Comparison of ENCODE assay signal across 28 cellular contexts in the genomic region with DNA sequence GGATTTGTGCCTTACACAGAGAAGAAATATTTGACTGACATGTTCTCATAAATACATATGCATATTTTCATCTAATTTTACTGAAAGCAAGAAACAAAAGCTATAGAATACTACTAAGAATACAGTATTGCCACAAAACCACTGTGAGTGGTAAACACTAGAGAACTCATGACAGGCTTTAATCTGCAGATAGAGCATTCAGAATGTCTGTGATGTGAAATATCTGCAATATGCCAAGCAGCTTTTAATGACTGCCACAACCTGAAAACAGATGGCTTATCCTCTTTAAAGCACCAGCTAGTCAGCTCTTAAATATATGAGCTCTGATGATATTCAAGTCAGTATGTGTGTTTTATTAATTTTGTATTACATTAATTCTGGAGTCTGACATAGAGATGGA. TPM values are rescaled to one million over a fixed set of nuclear protein-coding genes. Genes with fewer than 3 reads are reported as not detected.
DNase-seq lines count a peak whose midpoint lies in the region; ATAC-seq lines count a peak whose summit lies in the region.
"Had no signal": no experiment of that assay in that cellular context is flagged by ENCODE, and none has a peak within 500 bp of the region (broad histone marks: within the 10 kb centered on the region; RNA-seq: fewer than 3 reads in every experiment).

No MANE protein-coding gene starts in this region.

- no peak for ATAC-seq in activated naive CD8-positive, alpha-beta T cell treated with anti-CD3 and anti-CD28 coated beads, Interleukin-2, amount 10 ng/mL, durations not matched to agents 7 days and 5 days (ENCODE audit: low read depth)
- no peak for ATAC-seq in activated naive CD8-positive, alpha-beta T cell treated with anti-CD3 and anti-CD28 coated beads, Interleukin-2, amount 50 U/mL, for 24 hours
- ATAC-seq in HG02870 (IDR thresholded peaks at IDR 0.05; ENCODE audit: unreplicated experiment) (no peak), GM18868 (IDR thresholded peaks at IDR 0.05; ENCODE audit: unreplicated experiment) (no peak)
- ATAC-seq: activated CD4-positive, alpha-beta T cell treated with anti-CD3 and anti-CD28 coated beads for 36 hours; body of pancreas; HCT116; left colon had no signal

- H3K4me1 Mint-ChIP-seq in activated naive CD8-positive, alpha-beta T cell treated with anti-CD3 and anti-CD28 coated beads, Interleukin-2, amount 10 ng/mL, durations not matched to agents 7 days and 5 days = peaks cover 60% of the 10 kb centered on the region
- H3K4me1 Mint-ChIP-seq in activated naive CD8-positive, alpha-beta T cell treated with anti-CD3 and anti-CD28 coated beads, Interleukin-2, amount 50 U/mL, for 24 hours = peaks cover 62% of the 10 kb centered on the region
- peaks cover 63 to 73% of the 10 kb centered on the region in 2 donors for H3K4me1 Mint-ChIP-seq in immature natural killer cell

- H3K27ac Mint-ChIP-seq in activated naive CD8-positive, alpha-beta T cell treated with anti-CD3 and anti-CD28 coated beads, Interleukin-2, amount 10 ng/mL, durations not matched to agents 7 days and 5 days = peak overlapping the region; percentile 82
- H3K27ac Mint-ChIP-seq in activated naive CD8-positive, alpha-beta T cell treated with anti-CD3 and anti-CD28 coated beads, Interleukin-2, amount 50 U/mL, for 24 hours = no peak overlapping the region
- peak overlapping the region; percentile 71 to 90 (median 82) for H3K27ac Mint-ChIP-seq in immature natural killer cell
- H3K27ac Mint-ChIP-seq: activated CD4-positive, alpha-beta T cell treated with anti-CD3 and anti-CD28 coated beads for 36 hours had no signal

- no peaks in the 10 kb centered on the region for H3K27me3 Mint-ChIP-seq in activated naive CD8-positive, alpha-beta T cell treated with anti-CD3 and anti-CD28 coated beads, Interleukin-2, amount 10 ng/mL, durations not matched to agents 7 days and 5 days
- no peaks in the 10 kb centered on the region for H3K27me3 Mint-ChIP-seq in activated naive CD8-positive, alpha-beta T cell treated with anti-CD3 and anti-CD28 coated beads, Interleukin-2, amount 50 U/mL, for 24 hours
- peaks cover 0 to 3% (median 2%) of the 10 kb centered on the region in 3 donors for H3K27me3 Mint-ChIP-seq in immature natural killer cell (ENCODE audit: low read depth in 3 of 3)
- H3K27me3 Mint-ChIP-seq: activated CD4-positive, alpha-beta T cell treated with anti-CD3 and anti-CD28 coated beads for 36 hours had no signal

- H3K4me3 Mint-ChIP-seq in activated naive CD8-positive, alpha-beta T cell treated with anti-CD3 and anti-CD28 coated beads, Interleukin-2, amount 10 ng/mL, durations not matched to agents 7 days and 5 days = peak overlapping the region; percentile 64
- no peak overlapping the region for H3K4me3 Mint-ChIP-seq in activated naive CD8-positive, alpha-beta T cell treated with anti-CD3 and anti-CD28 coated beads, Interleukin-2, amount 50 U/mL, for 24 hours
- H3K4me3 Mint-ChIP-seq in immature natural killer cell = peak overlapping the region in 4 of 5 donors; percentile 7 to 74 (median 60)
- H3K4me3 Mint-ChIP-seq: activated CD4-positive, alpha-beta T cell treated with anti-CD3 and anti-CD28 coated beads for 36 hours had no signal

- H3K36me3 Mint-ChIP-seq in activated naive CD8-positive, alpha-beta T cell treated with anti-CD3 and anti-CD28 coated beads, Interleukin-2, amount 10 ng/mL, durations not matched to agents 7 days and 5 days = peaks cover 1% of the 10 kb centered on the region
- H3K36me3 Mint-ChIP-seq in activated naive CD8-positive, alpha-beta T cell treated with anti-CD3 and anti-CD28 coated beads, Interleukin-2, amount 50 U/mL, for 24 hours (ENCODE audit: low read depth) = peaks cover 3% of the 10 kb centered on the region
- no peaks in the 10 kb centered on the region for H3K36me3 Mint-ChIP-seq in immature natural killer cell

- no peaks in the 10 kb centered on the region for H3K9me3 Mint-ChIP-seq in activated naive CD8-positive, alpha-beta T cell treated with anti-CD3 and anti-CD28 coated beads, Interleukin-2, amount 10 ng/mL, durations not matched to agents 7 days and 5 days
- no peaks in the 10 kb centered on the region for H3K9me3 Mint-ChIP-seq in activated naive CD8-positive, alpha-beta T cell treated with anti-CD3 and anti-CD28 coated beads, Interleukin-2, amount 50 U/mL, for 24 hours
- peaks cover 0 to 1% (median 0%) of the 10 kb centered on the region in 6 donors for H3K9me3 Mint-ChIP-seq in immature natural killer cell

- POLR2A ChIA-PET in activated naive CD8-positive, alpha-beta T cell treated with anti-CD3 and anti-CD28 coated beads, Interleukin-2, amount 10 ng/mL, durations not matched to agents 7 days and 5 days (lab: Charles Lee) = interaction anchor here (0.7 to 6.7 kb wide), 7 partner anchors 15 to 68 kb away, joined by 3 to 72 read pairs (median 6); a partner anchor contains a TSS

- no peak for DNase-seq in activated naive CD8-positive, alpha-beta T cell treated with anti-CD3 and anti-CD28 coated beads, Interleukin-2, amount 10 ng/mL, durations not matched to agents 7 days and 5 days
- DNase-seq in activated naive CD8-positive, alpha-beta T cell treated with anti-CD3 and anti-CD28 coated beads, Interleukin-2, amount 50 U/mL, for 24 hours = no peak
- DNase-seq in NCI-H82 (lab: John Stamatoyannopoulos, UW) = peak; percentile 63
- peak in 1 of 3 donors; percentile 8 for DNase-seq in immature natural killer cell
- no peak for DNase-seq in MV-4-11 (lab: John Stamatoyannopoulos, UW)
- no peak for DNase-seq in islet precursor cell
- DNase-seq: activated CD4-positive, alpha-beta T cell treated with anti-CD3 and anti-CD28 coated beads for 36 hours; body of pancreas; head of caudate nucleus; left colon; mesendoderm; NCI-H1417 treated with DMSO at 0.1 percent for 48 hours; SJCRH30; stimulated activated CD4-positive, alpha-beta T cell treated with anti-CD3 and anti-CD28 coated beads, Interleukin-4, amount 100 ng/mL, for 4 hours; stimulated activated naive CD4-positive, alpha-beta T cell had no signal

RNA-seq across cellular contexts. Expression of a gene that starts 3.4 kb away (rescaled TPM):
- 10 to 100 TPM; 18.1 to 20.7 TPM for total RNA-seq in activated naive CD8-positive, alpha-beta T cell treated with anti-CD3 and anti-CD28 coated beads, Interleukin-2, amount 10 ng/mL, durations not matched to agents 7 days and 5 days
- polyA plus RNA-seq in immature natural killer cell = 10 to 100 TPM in 1 of 3 donors, 1 to 10 TPM in 2; 6.1 to 11.2 (median 7.0) TPM

RNA-seq across cellular contexts. Expression of a gene that starts 21.6 kb away (rescaled TPM):
- not detected for total RNA-seq in activated naive CD8-positive, alpha-beta T cell treated with anti-CD3 and anti-CD28 coated beads, Interleukin-2, amount 10 ng/mL, durations not matched to agents 7 days and 5 days
- not detected for polyA plus RNA-seq in immature natural killer cell
- total RNA-seq: activated CD4-positive, alpha-beta T cell treated with anti-CD3 and anti-CD28 coated beads for 36 hours; body of pancreas; chondrocyte; epithelial cell of proximal tubule; fibroblast of villous mesenchyme; left colon; myocyte; NCI-H460; osteocyte; right atrium auricular region; SJCRH30; temporal lobe; vagina had no signal
- polyA plus RNA-seq: AG04450 had no signal

RNA-seq across cellular contexts. Expression of a gene that starts 34.8 kb away (rescaled TPM):
- not detected for total RNA-seq in activated naive CD8-positive, alpha-beta T cell treated with anti-CD3 and anti-CD28 coated beads, Interleukin-2, amount 10 ng/mL, durations not matched to agents 7 days and 5 days
- polyA plus RNA-seq in immature natural killer cell = not detected
- total RNA-seq: activated CD4-positive, alpha-beta T cell treated with anti-CD3 and anti-CD28 coated beads for 36 hours; body of pancreas; chondrocyte; epithelial cell of proximal tubule; fibroblast of villous mesenchyme; left colon; myocyte; NCI-H460; osteocyte; right atrium auricular region; SJCRH30; temporal lobe; vagina had no signal
- polyA plus RNA-seq: AG04450 had no signal

RNA-seq across cellular contexts. Expression of a gene that starts 55.9 kb away (rescaled TPM):
- 10 to 100 TPM; 13.4 to 15.6 TPM for total RNA-seq in activated naive CD8-positive, alpha-beta T cell treated with anti-CD3 and anti-CD28 coated beads, Interleukin-2, amount 10 ng/mL, durations not matched to agents 7 days and 5 days
- 1 to 10 TPM; 3.5 to 7.0 (median 5.5) TPM for polyA plus RNA-seq in immature natural killer cell
